In the genomic region with DNA sequence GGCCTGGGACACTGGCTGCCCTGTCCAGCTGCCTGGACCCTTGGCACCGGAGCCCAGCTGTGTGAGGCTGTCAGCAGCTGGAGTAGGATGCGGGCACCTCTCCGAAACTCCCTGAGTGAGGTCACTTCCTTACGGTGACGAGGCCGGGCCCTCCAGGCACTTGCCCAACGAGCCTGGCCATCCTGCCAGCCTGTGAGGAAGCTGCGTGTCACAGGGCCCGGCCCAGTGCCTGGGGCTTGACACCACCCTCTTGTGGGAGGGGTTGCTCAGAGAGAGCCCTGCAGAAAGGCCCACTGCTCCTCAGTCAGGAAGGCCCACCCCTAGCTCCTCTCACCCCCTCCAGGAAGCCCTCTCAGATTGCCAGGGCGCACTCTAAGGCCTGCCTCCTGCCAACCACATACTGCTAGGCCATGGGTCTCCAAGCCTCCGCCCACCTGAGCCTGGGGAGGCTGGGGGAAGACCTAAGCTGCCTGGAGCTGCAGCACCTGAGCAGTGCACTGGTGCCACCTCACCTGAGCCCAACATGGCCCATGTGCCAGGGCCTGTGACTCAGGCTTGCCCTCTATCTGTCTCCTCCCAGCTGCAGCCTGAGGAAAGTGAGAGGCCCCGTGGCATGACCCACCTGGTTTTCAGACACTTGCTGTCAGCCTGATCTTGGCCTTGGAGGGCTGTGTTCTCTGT, we compare ENCODE assay signal across 1 cellular context.
TF ChIP-seq lines count a peak whose summit lies in the region.

No MANE protein-coding gene starts in this region.

TF ChIP-seq in WTC11, 78 proteins besides CTCF, POLR2A, EP300 and RAD21 (continued from another document):
- TF ChIP-seq, protein P1, sequence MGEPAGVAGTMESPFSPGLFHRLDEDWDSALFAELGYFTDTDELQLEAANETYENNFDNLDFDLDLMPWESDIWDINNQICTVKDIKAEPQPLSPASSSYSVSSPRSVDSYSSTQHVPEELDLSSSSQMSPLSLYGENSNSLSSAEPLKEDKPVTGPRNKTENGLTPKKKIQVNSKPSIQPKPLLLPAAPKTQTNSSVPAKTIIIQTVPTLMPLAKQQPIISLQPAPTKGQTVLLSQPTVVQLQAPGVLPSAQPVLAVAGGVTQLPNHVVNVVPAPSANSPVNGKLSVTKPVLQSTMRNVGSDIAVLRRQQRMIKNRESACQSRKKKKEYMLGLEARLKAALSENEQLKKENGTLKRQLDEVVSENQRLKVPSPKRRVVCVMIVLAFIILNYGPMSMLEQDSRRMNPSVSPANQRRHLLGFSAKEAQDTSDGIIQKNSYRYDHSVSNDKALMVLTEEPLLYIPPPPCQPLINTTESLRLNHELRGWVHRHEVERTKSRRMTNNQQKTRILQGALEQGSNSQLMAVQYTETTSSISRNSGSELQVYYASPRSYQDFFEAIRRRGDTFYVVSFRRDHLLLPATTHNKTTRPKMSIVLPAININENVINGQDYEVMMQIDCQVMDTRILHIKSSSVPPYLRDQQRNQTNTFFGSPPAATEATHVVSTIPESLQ (CRISPR knock-in tag; IDR thresholded peaks at IDR 0.05): no peak
- no peak for TF ChIP-seq NFYB (CRISPR knock-in tag; conservative IDR thresholded peaks at IDR 0.05; ENCODE audit: low read depth)
- TF ChIP-seq, protein P2, sequence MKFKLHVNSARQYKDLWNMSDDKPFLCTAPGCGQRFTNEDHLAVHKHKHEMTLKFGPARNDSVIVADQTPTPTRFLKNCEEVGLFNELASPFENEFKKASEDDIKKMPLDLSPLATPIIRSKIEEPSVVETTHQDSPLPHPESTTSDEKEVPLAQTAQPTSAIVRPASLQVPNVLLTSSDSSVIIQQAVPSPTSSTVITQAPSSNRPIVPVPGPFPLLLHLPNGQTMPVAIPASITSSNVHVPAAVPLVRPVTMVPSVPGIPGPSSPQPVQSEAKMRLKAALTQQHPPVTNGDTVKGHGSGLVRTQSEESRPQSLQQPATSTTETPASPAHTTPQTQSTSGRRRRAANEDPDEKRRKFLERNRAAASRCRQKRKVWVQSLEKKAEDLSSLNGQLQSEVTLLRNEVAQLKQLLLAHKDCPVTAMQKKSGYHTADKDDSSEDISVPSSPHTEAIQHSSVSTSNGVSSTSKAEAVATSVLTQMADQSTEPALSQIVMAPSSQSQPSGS (CRISPR knock-in tag; IDR thresholded peaks at IDR 0.05; ENCODE audit: borderline replicate concordance, low read depth): no peak
